In the genomic region with DNA sequence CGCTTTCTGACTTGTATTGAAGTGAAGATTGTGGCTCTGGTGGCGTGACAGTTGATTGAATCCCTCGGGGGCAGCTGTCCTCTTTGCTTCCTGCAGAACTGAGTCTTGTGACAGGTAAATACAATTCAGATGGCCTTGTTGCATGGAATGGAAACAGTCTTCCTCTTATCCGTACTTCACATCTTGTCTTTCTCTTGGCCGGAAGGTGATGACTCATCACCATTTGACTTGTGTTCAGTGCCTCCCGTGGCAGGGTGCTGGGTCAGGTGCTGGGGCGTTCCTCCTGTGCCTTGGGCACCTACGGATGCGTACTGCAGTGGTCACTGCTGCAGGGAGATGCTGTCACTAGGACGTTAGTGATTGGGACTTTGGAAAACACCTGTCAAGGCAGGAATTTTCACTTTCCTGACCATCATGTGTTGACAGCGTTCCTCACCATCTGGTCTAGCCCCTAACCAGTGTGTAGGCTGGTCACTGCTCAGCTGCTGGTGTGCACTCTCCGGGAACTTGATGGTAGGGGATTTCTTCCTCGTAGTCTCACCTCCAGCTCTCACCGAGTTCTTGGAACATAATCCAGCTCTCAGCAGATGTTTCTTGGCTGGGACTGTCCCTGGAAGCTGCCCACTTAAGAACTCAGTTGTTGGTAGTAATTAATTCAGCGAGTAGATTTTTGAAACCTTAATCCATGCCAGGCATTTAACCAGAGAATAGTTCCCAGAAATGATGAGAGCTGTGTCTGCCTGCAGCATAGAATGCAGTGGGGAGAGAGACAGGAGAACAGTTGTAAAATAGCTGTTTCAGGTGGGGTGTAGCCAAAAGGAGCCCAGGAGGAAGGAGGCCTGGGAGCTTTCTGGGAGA, we compare ENCODE assay signal across 8 cellular contexts. TPM values are rescaled to one million over a fixed set of nuclear protein-coding genes. Genes with fewer than 3 reads are reported as not detected.
DNase-seq lines count a peak whose midpoint lies in the region; ATAC-seq and TF ChIP-seq lines count a peak whose summit lies in the region.

No MANE protein-coding gene starts in this region.

- H3K27ac Mint-ChIP-seq in Calu3 (ENCODE audit: unreplicated experiment), result peak overlapping the region; percentile 70

- peaks cover 24% of the 10 kb centered on the region for H3K4me1 Mint-ChIP-seq in Calu3 (ENCODE audit: low read depth, unreplicated experiment)
- peaks cover 81% of the 10 kb centered on the region for H3K4me1 Mint-ChIP-seq in activated T-cell treated with anti-CD3 and anti-CD28 coated beads, Interleukin-2, amount 50 U/mL, for 4 hours (ENCODE audit: low read depth)

- no peaks in the 10 kb centered on the region for H3K9me3 Mint-ChIP-seq in Calu3 (ENCODE audit: low read depth, unreplicated experiment)
- H3K9me3 Mint-ChIP-seq in activated T-cell treated with anti-CD3 and anti-CD28 coated beads, Interleukin-2, amount 50 U/mL, for 4 hours, result no peaks in the 10 kb centered on the region

- ATAC-seq in activated T-cell treated with anti-CD3 and anti-CD28 coated beads, Interleukin-2, amount 50 U/mL, for 4 hours, result peak; percentile 75 to 78
- ATAC-seq in GM18873 (IDR thresholded peaks at IDR 0.05; ENCODE audit: low FRiP score, unreplicated experiment), result no peak

- no peaks in the 10 kb centered on the region for H3K27me3 Mint-ChIP-seq in Calu3 (ENCODE audit: unreplicated experiment)
- no peaks in the 10 kb centered on the region for H3K27me3 Mint-ChIP-seq in activated T-cell treated with anti-CD3 and anti-CD28 coated beads, Interleukin-2, amount 50 U/mL, for 4 hours (ENCODE audit: low read depth)

- TF ChIP-seq CTCF in Calu3 (IDR thresholded peaks at IDR 0.05; ENCODE audit: unreplicated experiment), result no peak

- no TSS peak for BruUV-seq in Calu3 (replicated peaks; lab: Mats Ljungman, UMichigan)

- intact Hi-C loops in Calu3 (cut with micrococcal nuclease; ENCODE audit: unreplicated experiment), result no loop called here

- CTCF ChIA-PET in Calu3 (lab: Charles Lee), result interaction anchor here (0.7 to 1.0 kb wide), 4 partner anchors 25 to 154 kb away, joined by 3 to 6 read pairs (median 3); no protein-coding TSS in a partner anchor

- DNase-seq in Calu3 (peak; percentile 30), NCI-H524 treated with DMSO at 0.1 percent for 48 hours (lab: John Stamatoyannopoulos, UW) (peak; percentile 90), glomerular visceral epithelial cell (ENCODE audit: extremely low spot score) (peak; percentile 35), RKO (ENCODE audit: low spot score) (no peak), hippocampal formation (lab: John Stamatoyannopoulos, UW) (no peak)
- peak; percentile 49 for DNase-seq in activated T-cell treated with anti-CD3 and anti-CD28 coated beads, Interleukin-2, amount 50 U/mL, for 4 hours
- DNase-seq in stimulated activated CD4-positive, alpha-beta T cell treated with anti-CD3 and anti-CD28 coated beads, Interleukin-1b, Interleukin-23, amount 100 ng/mL, for 4 hours (ENCODE audit: low read depth in 2 of 2), result peak; percentile 23 to 48

- peaks cover 15% of the 10 kb centered on the region for H3K36me3 Mint-ChIP-seq in Calu3 (ENCODE audit: insufficient read depth, unreplicated experiment)
- H3K36me3 Mint-ChIP-seq in activated T-cell treated with anti-CD3 and anti-CD28 coated beads, Interleukin-2, amount 50 U/mL, for 4 hours (ENCODE audit: insufficient read depth), result peaks cover under 1% of the 10 kb centered on the region

- H3K4me3 Mint-ChIP-seq in Calu3 (ENCODE audit: low read depth, unreplicated experiment), result peak overlapping the region; percentile 43
- H3K4me3 Mint-ChIP-seq in activated T-cell treated with anti-CD3 and anti-CD28 coated beads, Interleukin-2, amount 50 U/mL, for 4 hours, result peak overlapping the region; percentile 56

RNA-seq across cellular contexts. Expression of a gene that starts 7.2 kb away (rescaled TPM):
- 26.1 and 26.4 TPM in 2 replicates for total RNA-seq in Calu3 (2022)
- 10 to 100 TPM; 39.8 to 45.7 (median 41.7) TPM for total RNA-seq in activated T-cell treated with anti-CD3 and anti-CD28 coated beads, Interleukin-2, amount 50 U/mL, for 4 hours

Comparison
In these comparisons a context has a peak if more than half of its experiments do, and no peak if none do; other contexts are left out.
1. DNase-seq: peak in Calu3 (single experiment), NCI-H524 treated with DMSO at 0.1 percent for 48 hours (single experiment), activated T-cell treated with anti-CD3 and anti-CD28 coated beads, Interleukin-2, amount 50 U/mL, for 4 hours (single experiment), glomerular visceral epithelial cell (single experiment) and stimulated activated CD4-positive, alpha-beta T cell treated with anti-CD3 and anti-CD28 coated beads, Interleukin-1b, Interleukin-23, amount 100 ng/mL, for 4 hours (2 of 2); none in RKO (single experiment) and hippocampal formation (0 of 2).